9 cellular contexts compared by ENCODE assay signal in genomic region chr19:4562085-4562484, GRCh38. TPM values are rescaled to one million over a fixed set of nuclear protein-coding genes. Genes with fewer than 3 reads are reported as not detected.
DNase-seq lines count a peak whose midpoint lies in the region; ATAC-seq and TF ChIP-seq lines count a peak whose summit lies in the region.
"Not testable (repeated sequence)": the region's sequence is repeated elsewhere in the genome, so short reads cannot be mapped to it uniquely, and the experiment has no call there.
"Had no signal": no experiment of that assay in that cellular context is flagged by ENCODE, and none has a peak within 500 bp of the region (broad histone marks: within the 10 kb centered on the region; RNA-seq: fewer than 3 reads in every experiment).

No MANE protein-coding gene starts in this region.

- CTCF ChIA-PET in activated CD8-positive, alpha-beta T cell treated with anti-CD3 and anti-CD28 coated beads, Interleukin-2, amount 10 ng/mL, durations not matched to agents 7 days and 5 days (lab: Charles Lee): not testable (repeated sequence)

- not testable (repeated sequence) for H3K4me3 Mint-ChIP-seq in activated CD8-positive, alpha-beta T cell treated with anti-CD3 and anti-CD28 coated beads, Interleukin-2, amount 10 ng/mL, durations not matched to agents 7 days and 5 days

- H3K27me3 ChIP-seq in heart left ventricle: not testable (repeated sequence)
- peaks cover 0 to 16% (median 0%) of the 10 kb centered on the region in 7 donors for H3K27me3 ChIP-seq in spleen (replicated peaks in 1 of 7)

- peak; percentile 24 for DNase-seq in GDM1 (lab: John Stamatoyannopoulos, UW)
- peak; percentile 94 for DNase-seq in MV-4-11 (lab: John Stamatoyannopoulos, UW)
- DNase-seq in SKM-1 treated with dmso at 0.1 percent for 144 hours (lab: John Stamatoyannopoulos, UW; ENCODE audit: unreplicated experiment): peak; percentile 71
- DNase-seq in activated CD8-positive, alpha-beta T cell treated with anti-CD3 and anti-CD28 coated beads, Interleukin-2, amount 10 ng/mL, durations not matched to agents 7 days and 5 days; heart left ventricle; spleen: not testable (repeated sequence)
- peak; percentile 23 for DNase-seq in medulla oblongata (ENCODE audit: extremely low spot score)

- H3K4me1 Mint-ChIP-seq in activated CD8-positive, alpha-beta T cell treated with anti-CD3 and anti-CD28 coated beads, Interleukin-2, amount 10 ng/mL, durations not matched to agents 7 days and 5 days (ENCODE audit: low read depth): not testable (repeated sequence)

- WGBS in heart left ventricle, 4 donors: 76 to 78% (median 76%) methylated on average over 7 of the region's 7 CpGs
- 23 to 44% (median 34%) methylated on average over 6 to 7 of the region's 7 CpGs for WGBS in spleen, 5 donors

- not testable (repeated sequence) for H3K9me3 Mint-ChIP-seq in activated CD8-positive, alpha-beta T cell treated with anti-CD3 and anti-CD28 coated beads, Interleukin-2, amount 10 ng/mL, durations not matched to agents 7 days and 5 days (ENCODE audit: insufficient read depth)

- peak; percentile 37 for ATAC-seq in activated CD8-positive, alpha-beta T cell treated with anti-CD3 and anti-CD28 coated beads, Interleukin-2, amount 10 ng/mL, durations not matched to agents 7 days and 5 days
- ATAC-seq in heart left ventricle: peak in 3 of 4 donors; percentile 19 to 53 (median 44)

- peak overlapping the region in 1 of 12 donors; percentile 15 for H3K27ac ChIP-seq in heart left ventricle
- peak overlapping the region in 6 of 8 donors; percentile 8 to 81 (median 58) for H3K27ac ChIP-seq in spleen

- POLR2A ChIA-PET in activated CD8-positive, alpha-beta T cell treated with anti-CD3 and anti-CD28 coated beads, Interleukin-2, amount 10 ng/mL, durations not matched to agents 7 days and 5 days (lab: Charles Lee): not testable (repeated sequence)

- not testable (repeated sequence) for H3K27ac Mint-ChIP-seq in activated CD8-positive, alpha-beta T cell treated with anti-CD3 and anti-CD28 coated beads, Interleukin-2, amount 10 ng/mL, durations not matched to agents 7 days and 5 days

- H3K27me3 Mint-ChIP-seq in activated CD8-positive, alpha-beta T cell treated with anti-CD3 and anti-CD28 coated beads, Interleukin-2, amount 10 ng/mL, durations not matched to agents 7 days and 5 days (ENCODE audit: low read depth): not testable (repeated sequence)

- not testable (repeated sequence) for H3K36me3 ChIP-seq in heart left ventricle, spleen

- intact Hi-C loops in heart left ventricle (cut with DNase I); spleen (cut with DNase I; ENCODE audit: low total_unique reads): not testable (repeated sequence)

- H3K4me1 ChIP-seq in heart left ventricle (peaks cover 0 to 27% (median 5%) of the 10 kb centered on the region in 12 donors), spleen (peaks cover 0 to 89% (median 43%) of the 10 kb centered on the region in 6 donors)

- H3K4me3 ChIP-seq in heart left ventricle: not testable (repeated sequence)
- peak overlapping the region in 1 of 8 donors; percentile 17 for H3K4me3 ChIP-seq in spleen

- TF ChIP-seq CTCF in heart left ventricle (IDR thresholded peaks at IDR 0.05); spleen (IDR thresholded peaks at IDR 0.05 in 8 of 11, conservative IDR thresholded peaks at IDR 0.05 in 3 of 11): not testable (repeated sequence)

- not testable (repeated sequence) for H3K9me3 ChIP-seq in heart left ventricle, spleen

- not testable (repeated sequence) for H3K36me3 Mint-ChIP-seq in activated CD8-positive, alpha-beta T cell treated with anti-CD3 and anti-CD28 coated beads, Interleukin-2, amount 10 ng/mL, durations not matched to agents 7 days and 5 days (ENCODE audit: low read depth)

- TF ChIP-seq POLR2A in heart left ventricle (IDR thresholded peaks at IDR 0.05); spleen (IDR thresholded peaks at IDR 0.05): not testable (repeated sequence)

RNA-seq across cellular contexts. Expression of gene SEMA6B, which starts 2.6 kb away (rescaled TPM):
- total RNA-seq in activated CD8-positive, alpha-beta T cell treated with anti-CD3 and anti-CD28 coated beads, Interleukin-2, amount 10 ng/mL, durations not matched to agents 7 days and 5 days: not detected
- total RNA-seq in heart left ventricle (10 to 100 TPM in 5 of 9 donors, 1 to 10 TPM in 4; 6.4 to 29.7 (median 10.1) TPM), spleen (10 to 100 TPM; 20.7 to 85.0 (median 55.6) TPM)
- polyA plus RNA-seq in heart left ventricle (10 to 100 TPM in 1 of 2 donors, 1 to 10 TPM in 1; 6.0 to 16.5 TPM), spleen (10 to 100 TPM in 2 of 3 donors, 1 to 10 TPM in 1; 5.5 to 24.6 (median 11.2) TPM)

RNA-seq across cellular contexts. Expression of gene LRG1, which starts 22.2 kb away (rescaled TPM):
- not detected for total RNA-seq in activated CD8-positive, alpha-beta T cell treated with anti-CD3 and anti-CD28 coated beads, Interleukin-2, amount 10 ng/mL, durations not matched to agents 7 days and 5 days
- total RNA-seq in heart left ventricle (1 to 10 TPM in 2 of 9 donors, under 1 TPM in 7; 0.15 to 1.7 (median 0.36) TPM), spleen (10 to 100 TPM in 6 of 7 donors, 1 to 10 TPM in 1; 9.6 to 54.0 (median 15.8) TPM)
- polyA plus RNA-seq in heart left ventricle (under 1 TPM; 0.23 to 0.30 TPM), spleen (1 to 10 TPM; 1.7 to 5.6 (median 2.3) TPM)
- total RNA-seq: CD4-positive, alpha-beta T cell; SJSA1 had no signal

RNA-seq across cellular contexts. Expression of gene PLIN5, which starts 27.1 kb away (rescaled TPM):
- total RNA-seq in activated CD8-positive, alpha-beta T cell treated with anti-CD3 and anti-CD28 coated beads, Interleukin-2, amount 10 ng/mL, durations not matched to agents 7 days and 5 days: not detected
- total RNA-seq in heart left ventricle: 10 to 100 TPM; 26.0 to 88.6 (median 42.7) TPM
- polyA plus RNA-seq in heart left ventricle: 10 to 100 TPM; 17.5 to 65.0 TPM
- 10 to 100 TPM in 4 of 7 donors, 1 to 10 TPM in 3; 2.4 to 18.4 (median 15.1) TPM for total RNA-seq in spleen
- 1 to 10 TPM in 2 of 3 donors, under 1 TPM in 1; 0.82 to 2.2 (median 2.1) TPM for polyA plus RNA-seq in spleen
- total RNA-seq: SJSA1 had no signal

RNA-seq across cellular contexts. Expression of gene PLIN4, which starts 43.8 kb away (rescaled TPM):
- not detected for total RNA-seq in activated CD8-positive, alpha-beta T cell treated with anti-CD3 and anti-CD28 coated beads, Interleukin-2, amount 10 ng/mL, durations not matched to agents 7 days and 5 days
- 100 to 1,000 TPM; 110 to 292 (median 174) TPM for total RNA-seq in heart left ventricle
- 100 to 1,000 TPM in 1 of 2 donors, 10 to 100 TPM in 1; 55.5 to 241 TPM for polyA plus RNA-seq in heart left ventricle
- total RNA-seq in spleen: 10 to 100 TPM in 1 of 7 donors, 1 to 10 TPM in 5, under 1 TPM in 1; 0.85 to 10.2 (median 4.5) TPM
- polyA plus RNA-seq in spleen: 1 to 10 TPM in 1 of 3 donors, under 1 TPM in 2; 0.27 to 1.2 (median 0.52) TPM
- total RNA-seq: CD4-positive, alpha-beta T cell; SJSA1 had no signal

Comparison
In these comparisons a context has a peak if more than half of its experiments do, and no peak if none do; other contexts are left out.
1. RNA of gene SEMA6B, which starts 2.6 kb away (total RNA-seq): 20.7 to 85.0 TPM in spleen and 6.4 to 29.7 TPM in heart left ventricle; not detected in activated CD8-positive, alpha-beta T cell treated with anti-CD3 and anti-CD28 coated beads, Interleukin-2, amount 10 ng/mL, durations not matched to agents 7 days and 5 days; every median in the first group is over 4 times any median in the second.